17 cellular contexts compared by ENCODE assay signal in genomic region chrX:96424007-96424406, GRCh38.
DNase-seq lines count a peak whose midpoint lies in the region; TF ChIP-seq lines count a peak whose summit lies in the region.
"Had no signal": no experiment of that assay in that cellular context is flagged by ENCODE, and none has a peak within 500 bp of the region (broad histone marks: within the 10 kb centered on the region; RNA-seq: fewer than 3 reads in every experiment).

No MANE protein-coding gene starts in this region.

- TF ChIP-seq POLR2A in spleen (IDR thresholded peaks at IDR 0.05) = no peak

- H3K4me1 ChIP-seq in spleen = no peaks in the 10 kb centered on the region
- H3K4me1 ChIP-seq: sigmoid colon had no signal

- peaks cover 0 to 3% (median 0%) of the 10 kb centered on the region in 7 donors for H3K27me3 ChIP-seq in spleen (replicated peaks in 1 of 7)

- DNase-seq in SKM-1 treated with dmso at 0.1 percent for 144 hours (lab: John Stamatoyannopoulos, UW; ENCODE audit: unreplicated experiment) = peak; percentile 12
- DNase-seq in SKM-1 (lab: John Stamatoyannopoulos, UW; ENCODE audit: unreplicated experiment) = no peak
- DNase-seq in OCI-M1 (lab: John Stamatoyannopoulos, UW) = peak; percentile 50
- peak; percentile 29 for DNase-seq in fibroblast of the conjunctiva (ENCODE audit: low read depth)
- no peak for DNase-seq in activated CD4-positive, alpha-beta T cell treated with anti-CD3 and anti-CD28 coated beads, Interleukin-2, amount 50 U/mL, for 4 hours
- DNase-seq in NCI-H2171 treated with DMSO at 0.1 percent for 48 hours (lab: John Stamatoyannopoulos, UW) = no peak
- DNase-seq in NCI-H345 (lab: John Stamatoyannopoulos, UW) = no peak
- no peak for DNase-seq in spleen
- DNase-seq: ACHN; activated CD4-positive, alpha-beta T cell treated with anti-CD3 and anti-CD28 coated beads for 4 hours; activated naive CD8-positive, alpha-beta T cell treated with anti-CD3 and anti-CD28 coated beads, Interleukin-2, amount 50 U/mL, for 24 hours; left ventricle myocardium superior; nephron progenitor cell; sigmoid colon; stimulated activated naive CD8-positive, alpha-beta T cell treated with anti-CD3 and anti-CD28 coated beads, Interleukin-15, amount 100 ng/mL, for 72 hours; T-helper 17 cell had no signal

- TF ChIP-seq CTCF in spleen (IDR thresholded peaks at IDR 0.05 in 8 of 11, conservative IDR thresholded peaks at IDR 0.05 in 3 of 11) = no peak

- no peak overlapping the region for H3K27ac ChIP-seq in spleen
- H3K27ac ChIP-seq: epithelial cell of prostate, sigmoid colon had no signal

- intact Hi-C loops in spleen (cut with DNase I; ENCODE audit: low total_unique reads) = no loop called here

- H3K9me3 ChIP-seq in spleen = no peaks in the 10 kb centered on the region
- H3K9me3 ChIP-seq: sigmoid colon had no signal

- 36 to 58% (median 55%) methylated on average over 3 of the region's 3 CpGs for WGBS in spleen, 5 donors

- H3K4me3 ChIP-seq in spleen = no peak overlapping the region
- H3K4me3 ChIP-seq: sigmoid colon had no signal

- H3K36me3 ChIP-seq in spleen = no peaks in the 10 kb centered on the region
- H3K36me3 ChIP-seq: sigmoid colon had no signal

Comparison
In these comparisons a context has a peak if more than half of its experiments do, and no peak if none do; other contexts are left out.
1. DNase-seq: peak in SKM-1 treated with dmso at 0.1 percent for 144 hours (single experiment), OCI-M1 (single experiment) and fibroblast of the conjunctiva (single experiment); none in SKM-1 (single experiment), activated CD4-positive, alpha-beta T cell treated with anti-CD3 and anti-CD28 coated beads, Interleukin-2, amount 50 U/mL, for 4 hours (0 of 2), NCI-H2171 treated with DMSO at 0.1 percent for 48 hours (single experiment), NCI-H345 (single experiment) and spleen (single experiment).